Comparison of ENCODE assay signal across 8 cellular contexts in the genomic region with DNA sequence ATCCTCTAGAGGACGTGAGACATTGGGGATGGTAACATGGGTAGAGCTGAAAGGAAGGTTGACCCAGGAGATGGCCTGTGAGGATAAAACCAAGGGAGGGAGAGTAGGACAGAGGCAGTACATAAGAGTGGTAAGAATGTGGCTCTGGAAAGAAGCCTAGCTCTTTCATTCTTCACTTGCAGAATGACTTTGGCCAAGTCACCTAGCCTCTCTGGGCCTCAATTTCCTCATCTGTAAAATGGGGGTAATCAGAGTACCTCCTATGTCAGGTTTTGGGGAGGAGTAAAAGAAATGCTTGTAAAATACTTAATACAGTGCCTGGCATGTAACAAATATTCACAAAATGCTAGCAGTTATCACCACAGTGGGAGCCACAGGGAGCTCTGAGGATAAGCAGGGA. TPM values are rescaled to one million over a fixed set of nuclear protein-coding genes. Genes with fewer than 3 reads are reported as not detected.
DNase-seq lines count a peak whose midpoint lies in the region; ATAC-seq and TF ChIP-seq lines count a peak whose summit lies in the region.

No MANE protein-coding gene starts in this region.

- no peak for TF ChIP-seq POLR2A in spleen (IDR thresholded peaks at IDR 0.05)

- peaks cover 63% of the 10 kb centered on the region for H3K4me1 Mint-ChIP-seq in activated CD4-positive, alpha-beta memory T cell treated with anti-CD3 and anti-CD28 coated beads, Interleukin-2, amount 10 ng/mL, durations not matched to agents 7 days and 5 days

- H3K9me3 ChIP-seq in hepatocyte (ENCODE audit: low read depth) (no peaks in the 10 kb centered on the region), spleen (no peaks in the 10 kb centered on the region)

- peak overlapping the region; percentile 99 for H3K27ac ChIP-seq in hepatocyte
- peak overlapping the region; percentile 92 to 100 (median 97) for H3K27ac ChIP-seq in spleen

- no peak for TF ChIP-seq CTCF in HFF-Myc (IDR thresholded peaks at IDR 0.05; ENCODE audit: low read depth, low read length, missing control alignments)
- no peak for TF ChIP-seq CTCF in hepatocyte (IDR thresholded peaks at IDR 0.05; ENCODE audit: poor library complexity)
- no peak for TF ChIP-seq CTCF in spleen (IDR thresholded peaks at IDR 0.05 in 8 of 11, conservative IDR thresholded peaks at IDR 0.05 in 3 of 11)

- CTCF ChIA-PET in activated CD4-positive, alpha-beta memory T cell treated with anti-CD3 and anti-CD28 coated beads, Interleukin-2, amount 10 ng/mL, durations not matched to agents 7 days and 5 days (lab: Charles Lee) = interaction anchor here (0.6 to 4.2 kb wide), 5 partner anchors 10 to 154 kb away, joined by 3 to 18 read pairs (median 4); a partner anchor contains a TSS

- H3K9me3 Mint-ChIP-seq in activated CD4-positive, alpha-beta memory T cell treated with anti-CD3 and anti-CD28 coated beads, Interleukin-2, amount 10 ng/mL, durations not matched to agents 7 days and 5 days = no peaks in the 10 kb centered on the region

- peak overlapping the region; percentile 86 for H3K27ac Mint-ChIP-seq in activated CD4-positive, alpha-beta memory T cell treated with anti-CD3 and anti-CD28 coated beads, Interleukin-2, amount 10 ng/mL, durations not matched to agents 7 days and 5 days

- H3K27me3 Mint-ChIP-seq in activated CD4-positive, alpha-beta memory T cell treated with anti-CD3 and anti-CD28 coated beads, Interleukin-2, amount 10 ng/mL, durations not matched to agents 7 days and 5 days = no peaks in the 10 kb centered on the region

- DNase-seq in HFF-Myc (ENCODE audit: extremely low read depth, low read depth) = no peak
- no peak for DNase-seq in activated CD4-positive, alpha-beta memory T cell treated with anti-CD3 and anti-CD28 coated beads, Interleukin-2, amount 10 ng/mL, durations not matched to agents 7 days and 5 days
- no peak for DNase-seq in hepatocyte (ENCODE audit: low spot score)
- DNase-seq in spleen = no peak
- no peak for DNase-seq in NCI-H524 treated with DMSO at 0.1 percent for 48 hours (lab: John Stamatoyannopoulos, UW)
- DNase-seq in DMS 273 (lab: John Stamatoyannopoulos, UW; ENCODE audit: unreplicated experiment) = no peak

- WGBS in hepatocyte (ENCODE audit: low lambda C conversion rate, missing lambda C conversion rate) = 71% methylated on average over 1 of the region's 1 CpG
- 61 to 80% (median 68%) methylated on average over 1 of the region's 1 CpG for WGBS in spleen, 5 donors

- H3K4me1 ChIP-seq in hepatocyte (ENCODE audit: insufficient read depth) = peaks cover 36% of the 10 kb centered on the region
- peaks cover 49 to 91% (median 70%) of the 10 kb centered on the region in 6 donors for H3K4me1 ChIP-seq in spleen

- H3K36me3 Mint-ChIP-seq in activated CD4-positive, alpha-beta memory T cell treated with anti-CD3 and anti-CD28 coated beads, Interleukin-2, amount 10 ng/mL, durations not matched to agents 7 days and 5 days (ENCODE audit: low read depth) = peaks cover 15% of the 10 kb centered on the region

- ATAC-seq in HG02840 (IDR thresholded peaks at IDR 0.05; ENCODE audit: low FRiP score, unreplicated experiment) (no peak), GM18909 (IDR thresholded peaks at IDR 0.05; ENCODE audit: poor library complexity, unreplicated experiment) (no peak)

- peaks cover 63% of the 10 kb centered on the region for H3K79me2 ChIP-seq in hepatocyte

- intact Hi-C loops in spleen (cut with DNase I; ENCODE audit: low total_unique reads) = no loop called here

- H2AFZ ChIP-seq in hepatocyte = no peak overlapping the region

- H3K27me3 ChIP-seq in hepatocyte (no peaks in the 10 kb centered on the region), spleen (replicated peaks in 1 of 7) (no peaks in the 10 kb centered on the region)

- peak overlapping the region; percentile 97 for H3K4me3 Mint-ChIP-seq in activated CD4-positive, alpha-beta memory T cell treated with anti-CD3 and anti-CD28 coated beads, Interleukin-2, amount 10 ng/mL, durations not matched to agents 7 days and 5 days

- H3K9me2 ChIP-seq in hepatocyte (replicated peaks; ENCODE audit: insufficient read depth) = no peaks in the 10 kb centered on the region

- POLR2A ChIA-PET in activated CD4-positive, alpha-beta memory T cell treated with anti-CD3 and anti-CD28 coated beads, Interleukin-2, amount 10 ng/mL, durations not matched to agents 7 days and 5 days (lab: Charles Lee) = interaction anchor here (1.2 to 3.6 kb wide), 3 partner anchors 10 to 16 kb away, joined by 3 to 24 read pairs (median 6); a partner anchor contains a TSS

- H3K4me3 ChIP-seq in HFF-Myc (replicated peaks; ENCODE audit: low read depth, low read length) = peak overlapping the region; percentile 89
- H3K4me3 ChIP-seq in hepatocyte = peak overlapping the region; percentile 73
- peak overlapping the region in 7 of 8 donors; percentile 68 to 91 (median 74) for H3K4me3 ChIP-seq in spleen

- peaks cover 43% of the 10 kb centered on the region for H4K20me1 ChIP-seq in hepatocyte (ENCODE audit: insufficient read depth, poor library complexity, severe bottlenecking)

- H3K4me2 ChIP-seq in hepatocyte = peak overlapping the region; percentile 94

- H3K36me3 ChIP-seq in hepatocyte (replicated peaks; ENCODE audit: insufficient read depth, low read depth) (no peaks in the 10 kb centered on the region), spleen (peaks cover 0 to 26% (median 8%) of the 10 kb centered on the region in 6 donors)

RNA-seq across cellular contexts. Expression of a gene that starts 6.9 kb away (rescaled TPM):
- 10 to 100 TPM; 20.9 to 23.7 TPM for total RNA-seq in activated CD4-positive, alpha-beta memory T cell treated with anti-CD3 and anti-CD28 coated beads, Interleukin-2, amount 10 ng/mL, durations not matched to agents 7 days and 5 days
- total RNA-seq in hepatocyte (3.3 and 5.9 TPM in 2 replicates), spleen (100 to 1,000 TPM in 1 of 7 donors, 10 to 100 TPM in 6; 22.3 to 110 (median 60.8) TPM)
- polyA plus RNA-seq in hepatocyte (10.2 and 11.3 TPM in 2 replicates), spleen (10 to 100 TPM in 1 of 3 donors, 1 to 10 TPM in 2; 2.9 to 11.7 (median 4.0) TPM)

RNA-seq across cellular contexts. Expression of a gene that starts 14.0 kb away (rescaled TPM):
- total RNA-seq in activated CD4-positive, alpha-beta memory T cell treated with anti-CD3 and anti-CD28 coated beads, Interleukin-2, amount 10 ng/mL, durations not matched to agents 7 days and 5 days = 1 to 10 TPM in 1 of 2 experiments, under 1 TPM in 1; 0.78 to 1.5 TPM
- total RNA-seq in hepatocyte (59.6 and 73.3 TPM in 2 replicates), spleen (10 to 100 TPM in 5 of 7 donors, 1 to 10 TPM in 2; 5.2 to 31.8 (median 18.0) TPM)
- polyA plus RNA-seq in hepatocyte (241 and 328 TPM in 2 replicates), spleen (10 to 100 TPM in 1 of 3 donors, 1 to 10 TPM in 2; 5.5 to 26.2 (median 9.5) TPM)

RNA-seq across cellular contexts. Expression of a gene that starts 16.5 kb away (rescaled TPM):
- 10 to 100 TPM; 69.8 to 76.9 TPM for total RNA-seq in activated CD4-positive, alpha-beta memory T cell treated with anti-CD3 and anti-CD28 coated beads, Interleukin-2, amount 10 ng/mL, durations not matched to agents 7 days and 5 days
- 49.2 and 66.0 TPM in 2 replicates for total RNA-seq in hepatocyte
- polyA plus RNA-seq in hepatocyte = 147 and 154 TPM in 2 replicates
- 100 to 1,000 TPM in 1 of 7 donors, 10 to 100 TPM in 6; 51.0 to 111 (median 56.9) TPM for total RNA-seq in spleen
- 100 to 1,000 TPM; 119 to 185 (median 182) TPM for polyA plus RNA-seq in spleen

RNA-seq across cellular contexts. Expression of a gene that starts 16.9 kb away (rescaled TPM):
- 1 to 10 TPM; 5.3 to 7.5 TPM for total RNA-seq in activated CD4-positive, alpha-beta memory T cell treated with anti-CD3 and anti-CD28 coated beads, Interleukin-2, amount 10 ng/mL, durations not matched to agents 7 days and 5 days
- total RNA-seq in hepatocyte (9.1 and 14.1 TPM in 2 replicates), spleen (10 to 100 TPM in 1 of 7 donors, 1 to 10 TPM in 6; 4.1 to 13.2 (median 5.9) TPM)
- polyA plus RNA-seq in hepatocyte (12.2 and 15.1 TPM in 2 replicates), spleen (1 to 10 TPM; 2.1 to 3.8 (median 2.9) TPM)

RNA-seq across cellular contexts. Expression of a gene that starts 47.7 kb away (rescaled TPM):
- 100 to 1,000 TPM; 127 to 131 TPM for total RNA-seq in activated CD4-positive, alpha-beta memory T cell treated with anti-CD3 and anti-CD28 coated beads, Interleukin-2, amount 10 ng/mL, durations not matched to agents 7 days and 5 days
- total RNA-seq in hepatocyte = 65.6 and 75.3 TPM in 2 replicates
- 41.2 and 49.4 TPM in 2 replicates for polyA plus RNA-seq in hepatocyte
- 100 to 1,000 TPM in 2 of 7 donors, 10 to 100 TPM in 5; 60.9 to 117 (median 83.6) TPM for total RNA-seq in spleen
- 10 to 100 TPM; 37.0 to 84.3 (median 71.8) TPM for polyA plus RNA-seq in spleen
